17 cellular contexts compared by ENCODE assay signal in genomic region chr22:15687086-15687485, GRCh38. TPM values are rescaled to one million over a fixed set of nuclear protein-coding genes. Genes with fewer than 3 reads are reported as not detected.
"Had no signal": no experiment of that assay in that cellular context is flagged by ENCODE, and none has a peak within 500 bp of the region (broad histone marks: within the 10 kb centered on the region; RNA-seq: fewer than 3 reads in every experiment).

No MANE protein-coding gene starts in this region.

RNA-seq across cellular contexts. Expression of gene POTEH, which starts 2.7 kb away (rescaled TPM):
- total RNA-seq: activated B cell treated with CpG ODN at 0.5 μM for 24 hours; activated CD8-positive, alpha-beta T cell treated with anti-CD3 and anti-CD28 coated beads for 36 hours; activated naive CD4-positive, alpha-beta T cell treated with anti-CD3 and anti-CD28 coated beads for 36 hours; activated naive CD8-positive, alpha-beta T cell treated with anti-CD3 and anti-CD28 coated beads for 36 hours; activated T-cell treated with anti-CD3 and anti-CD28 coated beads, Interleukin-2, amount 50 U/mL, for 4 hours; activated T-helper 17 cell treated with anti-CD3 and anti-CD28 coated beads, Interleukin-2, amount 50 U/mL, for 72 hours; adrenal gland; ascending aorta; breast epithelium; cardiac muscle cell; endodermal cell; epithelial cell of proximal tubule; esophagus muscularis mucosa; foreskin keratinocyte; gastrocnemius medialis; glomerular endothelial cell; T-helper 17 cell had no signal
- polyA plus RNA-seq: adrenal gland, cardiac muscle cell, foreskin keratinocyte had no signal
